In genomic region chr6:13308332-13308731, GRCh38 we compare ENCODE assay signal across 1 cellular context.
TF ChIP-seq lines count a peak whose summit lies in the region.

No MANE protein-coding gene starts in this region.

TF ChIP-seq in A549, 52 proteins besides CTCF, POLR2A, EP300 and RAD21:
- TF ChIP-seq ZSCAN20 (CRISPR knock-in tag; IDR thresholded peaks at IDR 0.05) = no peak
- TF ChIP-seq ESRRA (IDR thresholded peaks at IDR 0.05; ENCODE audit: borderline replicate concordance, low read length) = no peak
- no peak for TF ChIP-seq HES2 (IDR thresholded peaks at IDR 0.05)
- TF ChIP-seq NR3C1 (IDR thresholded peaks at IDR 0.05) = no peak
